22 cellular contexts compared by ENCODE assay signal in genomic region chr2:38199129-38199528, GRCh38.
"Had no signal": no experiment of that assay in that cellular context is flagged by ENCODE, and none has a peak within 500 bp of the region (broad histone marks: within the 10 kb centered on the region; RNA-seq: fewer than 3 reads in every experiment).

No MANE protein-coding gene starts in this region.

- FAIRE-seq: islet of Langerhans, kidney, pancreas, small intestine had no signal

- H3K27me3 ChIP-seq: heart left ventricle, pancreas, tibial nerve, upper lobe of left lung had no signal

- ATAC-seq: heart left ventricle; natural killer cell; pancreas; right cardiac atrium; stimulated activated effector memory CD8-positive, alpha-beta T cell treated with anti-CD3 and anti-CD28 coated beads, Interleukin-12 subunit alpha, Interleukin-12 subunit beta, amount 100 ng/mL, for 72 hours had no signal

- H3K36me3 ChIP-seq: heart left ventricle, left ventricle myocardium inferior, pancreas, prostate gland, spleen, tibial nerve, upper lobe of left lung had no signal

- DNase-seq: heart left ventricle; hypothalamus; immature natural killer cell; kidney; left ventricle myocardium inferior; naive B cell; natural killer cell; pancreas; posterior cingulate gyrus; retina; right cardiac atrium; small intestine; spleen; stimulated activated CD4-positive, alpha-beta T cell treated with anti-CD3 and anti-CD28 coated beads, Interleukin-4, amount 100 ng/mL, for 24 hours; stimulated activated naive CD4-positive, alpha-beta T cell; substantia nigra; upper lobe of left lung had no signal

- H3K27ac ChIP-seq: left ventricle myocardium inferior, pancreas, prostate gland, spleen, tibial nerve, upper lobe of left lung had no signal

- H3K4me3 ChIP-seq: heart left ventricle, left ventricle myocardium inferior, lung, pancreas, prostate gland, spleen, tibial nerve, upper lobe of left lung had no signal

- H3K9me3 ChIP-seq: heart left ventricle, left ventricle myocardium inferior, pancreas, prostate gland, spleen, tibial nerve, upper lobe of left lung had no signal

- H3K4me1 ChIP-seq: heart left ventricle, left ventricle myocardium inferior, pancreas, prostate gland, spleen, tibial nerve, upper lobe of left lung had no signal
